Comparison of ENCODE assay signal across 10 cellular contexts in genomic region chr18:79924814-79925655, GRCh38. TPM values are rescaled to one million over a fixed set of nuclear protein-coding genes. Genes with fewer than 3 reads are reported as not detected.
DNase-seq lines count a peak whose midpoint lies in the region; ATAC-seq and TF ChIP-seq lines count a peak whose summit lies in the region.
"Had no signal": no experiment of that assay in that cellular context is flagged by ENCODE, and none has a peak within 500 bp of the region (broad histone marks: within the 10 kb centered on the region; RNA-seq: fewer than 3 reads in every experiment).

No MANE protein-coding gene starts in this region.

- no TSS peak for BruUV-seq in A673 (replicated peaks; lab: Mats Ljungman, UMichigan)

- TF ChIP-seq CTCF in A673 (conservative IDR thresholded peaks at IDR 0.05; ENCODE audit: low read depth, low read length) (no peak), dorsolateral prefrontal cortex (IDR thresholded peaks at IDR 0.05 in 54 of 56, conservative IDR thresholded peaks at IDR 0.05 in 2 of 56; ENCODE audit: low read depth in 1 of 56, partially characterized antibody in 56 of 56) (peak in 14 of 56 donors; percentile 7 to 35 (median 14)), nephron (IDR thresholded peaks at IDR 0.05; ENCODE audit: unreplicated experiment in 3 of 3) (peak; percentile 8 to 16 (median 12))

- ATAC-seq in HG03457 (IDR thresholded peaks at IDR 0.05; ENCODE audit: unreplicated experiment) (no peak), HG03432 (IDR thresholded peaks at IDR 0.05; ENCODE audit: unreplicated experiment) (no peak)
- ATAC-seq: natural killer cell had no signal

- H3K36me3 ChIP-seq in A673 (ENCODE audit: insufficient read depth, low read length, poor library complexity, severe bottlenecking), result peaks cover 18% of the 10 kb centered on the region

- H3K27me3 ChIP-seq in A673 (replicated peaks; ENCODE audit: insufficient read depth, low read depth, low read length, poor library complexity) (no peaks in the 10 kb centered on the region), dorsolateral prefrontal cortex (no peaks in the 10 kb centered on the region)

- H3K9me3 ChIP-seq in A673 (ENCODE audit: low read depth, low read length, poor library complexity, severe bottlenecking), result peaks cover 15% of the 10 kb centered on the region

- H3K4me3 ChIP-seq in A673 (ENCODE audit: low read depth, low read length, poor library complexity, severe bottlenecking) (no peak overlapping the region), dorsolateral prefrontal cortex (peak overlapping the region in 3 of 59 donors; percentile 10 to 24 (median 21))

- peaks cover 53% of the 10 kb centered on the region for H3K4me1 Mint-ChIP-seq in nephron
- H3K4me1 Mint-ChIP-seq: activated CD4-positive, alpha-beta T cell treated with anti-CD3 and anti-CD28 coated beads, Interleukin-2, amount 10 ng/mL, durations not matched to agents 7 days and 5 days had no signal

- H3K36me3 Mint-ChIP-seq in nephron (ENCODE audit: low read depth), result peaks cover 84% of the 10 kb centered on the region

- peak overlapping the region; percentile 40 to 58 (median 45) for H3K27ac Mint-ChIP-seq in nephron
- H3K27ac Mint-ChIP-seq: activated CD4-positive, alpha-beta T cell treated with anti-CD3 and anti-CD28 coated beads, Interleukin-2, amount 10 ng/mL, durations not matched to agents 7 days and 5 days; natural killer cell had no signal

- H3K27me3 Mint-ChIP-seq in nephron (ENCODE audit: low read depth), result no peaks in the 10 kb centered on the region
- H3K27me3 Mint-ChIP-seq: activated CD4-positive, alpha-beta T cell treated with anti-CD3 and anti-CD28 coated beads, Interleukin-2, amount 10 ng/mL, durations not matched to agents 7 days and 5 days had no signal

- H3K4me3 Mint-ChIP-seq in nephron, result peak overlapping the region in 1 of 3 experiments; percentile 56
- H3K4me3 Mint-ChIP-seq: activated CD4-positive, alpha-beta T cell treated with anti-CD3 and anti-CD28 coated beads, Interleukin-2, amount 10 ng/mL, durations not matched to agents 7 days and 5 days; natural killer cell had no signal

- H3K9me3 Mint-ChIP-seq in nephron, result peaks cover 28% of the 10 kb centered on the region

- intact Hi-C loops in A673 (cut with micrococcal nuclease; ENCODE audit: unreplicated experiment) (no loop called here), dorsolateral prefrontal cortex (cut with DNase I) (no loop called here)

- H3K27ac ChIP-seq in A673 (ENCODE audit: low read depth, low read length, poor library complexity, severe bottlenecking), result peak overlapping the region; percentile 5
- H3K27ac ChIP-seq in dorsolateral prefrontal cortex, result peak overlapping the region in 18 of 59 donors; percentile 8 to 51 (median 31)

- POLR2A ChIA-PET in A673 (lab: Charles Lee; ENCODE audit: low non-redundant PET), result no interaction called here

- DNase-seq in A673 (ENCODE audit: low spot score), result no peak
- peak; percentile 35 to 36 for DNase-seq in NCI-H187 (lab: John Stamatoyannopoulos, UW)
- DNase-seq in dorsolateral prefrontal cortex, result peak; percentile 20 to 80 (median 43)
- no peak for DNase-seq in LoVo (ENCODE audit: low spot score)
- no peak for DNase-seq in NCI-H748 (lab: John Stamatoyannopoulos, UW; ENCODE audit: unreplicated experiment)
- DNase-seq: activated CD4-positive, alpha-beta T cell treated with anti-CD3 and anti-CD28 coated beads, Interleukin-2, amount 10 ng/mL, durations not matched to agents 7 days and 5 days; natural killer cell had no signal

- no peaks in the 10 kb centered on the region for H3K4me1 ChIP-seq in A673 (ENCODE audit: insufficient read depth, low read length, poor library complexity, severe bottlenecking)

- CTCF ChIA-PET in A673 (lab: Charles Lee), result no interaction called here

RNA-seq across cellular contexts. Expression of gene SLC66A2, which starts 26.4 kb away (rescaled TPM):
- 28.0 and 34.9 TPM in 2 replicates for total RNA-seq in A673 (2021)
- total RNA-seq in dorsolateral prefrontal cortex, result 100 to 1,000 TPM in 40 of 120 experiments, 10 to 100 TPM in 80; 48.9 to 138 (median 96.6) TPM

RNA-seq across cellular contexts. Expression of gene HSBP1L1, which starts 39.4 kb away (rescaled TPM):
- total RNA-seq in A673 (2021) (1.1 and 1.9 TPM in 2 replicates), dorsolateral prefrontal cortex (10 to 100 TPM in 105 of 120 experiments, 1 to 10 TPM in 15; 5.7 to 22.6 (median 13.2) TPM)

Comparison
In these comparisons a context has a peak if more than half of its experiments do, and no peak if none do; other contexts are left out.
1. DNase-seq: peak in NCI-H187 (2 of 2) and dorsolateral prefrontal cortex (10 of 10); none in A673 (single experiment), LoVo (single experiment) and NCI-H748 (single experiment).